Comparison of ENCODE assay signal across 27 cellular contexts in the genomic region with DNA sequence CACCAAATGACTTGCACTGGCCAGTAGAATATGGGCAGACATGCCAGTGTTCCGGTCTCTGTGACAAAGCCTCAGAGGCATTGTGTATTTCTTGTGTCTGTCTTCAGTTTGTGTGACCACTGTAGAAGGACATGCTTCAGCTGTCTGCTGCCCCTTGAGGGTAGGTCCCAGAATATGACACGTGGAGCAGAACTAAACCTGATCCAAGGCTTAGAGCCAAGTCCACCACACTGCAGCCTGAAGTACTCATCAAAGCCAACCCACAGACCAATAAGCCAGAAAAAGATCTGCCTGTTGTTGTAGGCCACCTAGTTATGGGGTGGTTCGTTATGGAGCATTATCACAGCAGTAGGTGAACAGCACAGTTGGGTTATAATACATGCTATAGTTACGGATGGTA.
"Had no signal": no experiment of that assay in that cellular context is flagged by ENCODE, and none has a peak within 500 bp of the region (broad histone marks: within the 10 kb centered on the region; RNA-seq: fewer than 3 reads in every experiment).

No MANE protein-coding gene starts in this region.

- H3K4me3 ChIP-seq: hepatocyte, left ventricle myocardium inferior, lung, pancreas, prostate gland, spleen, suprapubic skin, thoracic aorta, tibial artery, upper lobe of right lung, vagina had no signal

- H3K4me3 Mint-ChIP-seq: mesothelial cell of epicardium; naive thymus-derived CD4-positive, alpha-beta T cell; natural killer cell treated with Interleukin-12 subunit alpha and Interleukin-12 subunit beta and Interleukin-15 and Interleukin-18, amount 100 ng/mL, for 72 hours; stimulated activated effector memory CD8-positive, alpha-beta T cell treated with anti-CD3 and anti-CD28 coated beads, Interleukin-12 subunit alpha, Interleukin-12 subunit beta, amount 100 ng/mL, for 72 hours; stimulated activated naive CD8-positive, alpha-beta T cell treated with anti-CD3 and anti-CD28 coated beads, Interleukin-15, Interleukin-2, amounts not matched to agents 100 ng/mL and 50 ng/mL, for 24 hours had no signal

- H3K4me1 ChIP-seq: left ventricle myocardium inferior, pancreas, prostate gland, spleen, suprapubic skin, tibial artery, upper lobe of right lung, vagina had no signal

- H3K79me2 ChIP-seq: hepatocyte had no signal

- H3K27me3 Mint-ChIP-seq: naive thymus-derived CD4-positive, alpha-beta T cell; natural killer cell treated with Interleukin-12 subunit alpha and Interleukin-12 subunit beta and Interleukin-15 and Interleukin-18, amount 100 ng/mL, for 72 hours had no signal

- H3K27me3 ChIP-seq: hepatocyte, pancreas, spleen, suprapubic skin, tibial artery, upper lobe of right lung, vagina had no signal

- H2AFZ ChIP-seq: hepatocyte had no signal

- H3K36me3 ChIP-seq: left ventricle myocardium inferior, pancreas, prostate gland, spleen, suprapubic skin, thoracic aorta, tibial artery, upper lobe of right lung, vagina had no signal

- H3K4me1 Mint-ChIP-seq: mesothelial cell of epicardium; naive thymus-derived CD4-positive, alpha-beta T cell; stimulated activated effector memory CD8-positive, alpha-beta T cell treated with anti-CD3 and anti-CD28 coated beads, Interleukin-12 subunit alpha, Interleukin-12 subunit beta, amount 100 ng/mL, for 72 hours had no signal

- H3K27ac Mint-ChIP-seq: mesothelial cell of epicardium; naive thymus-derived CD4-positive, alpha-beta T cell; natural killer cell treated with Interleukin-12 subunit alpha and Interleukin-12 subunit beta and Interleukin-15 and Interleukin-18, amount 100 ng/mL, for 72 hours; stimulated activated effector memory CD8-positive, alpha-beta T cell treated with anti-CD3 and anti-CD28 coated beads, Interleukin-12 subunit alpha, Interleukin-12 subunit beta, amount 100 ng/mL, for 72 hours; stimulated activated naive CD8-positive, alpha-beta T cell treated with anti-CD3 and anti-CD28 coated beads, Interleukin-15, Interleukin-2, amounts not matched to agents 100 ng/mL and 50 ng/mL, for 24 hours had no signal

- H3K9me3 Mint-ChIP-seq: mesothelial cell of epicardium had no signal

- H3K36me3 Mint-ChIP-seq: mesothelial cell of epicardium; naive thymus-derived CD4-positive, alpha-beta T cell; natural killer cell treated with Interleukin-12 subunit alpha and Interleukin-12 subunit beta and Interleukin-15 and Interleukin-18, amount 100 ng/mL, for 72 hours; stimulated activated effector memory CD8-positive, alpha-beta T cell treated with anti-CD3 and anti-CD28 coated beads, Interleukin-12 subunit alpha, Interleukin-12 subunit beta, amount 100 ng/mL, for 72 hours had no signal

- H3K4me2 ChIP-seq: hepatocyte had no signal

- ATAC-seq: naive thymus-derived CD4-positive, alpha-beta T cell; natural killer cell treated with Interleukin-12 subunit alpha and Interleukin-12 subunit beta and Interleukin-15 and Interleukin-18, amount 100 ng/mL, for 72 hours; pancreas; right cardiac atrium; sciatic nerve; stimulated activated effector memory CD8-positive, alpha-beta T cell treated with anti-CD3 and anti-CD28 coated beads, Interleukin-12 subunit alpha, Interleukin-12 subunit beta, amount 100 ng/mL, for 72 hours; upper lobe of right lung had no signal

- FAIRE-seq: pancreas, small intestine had no signal

- DNase-seq: islet precursor cell; left ventricle myocardium inferior; mesendoderm; naive thymus-derived CD4-positive, alpha-beta T cell; nucleus accumbens; pancreas; posterior cingulate gyrus; retina; right cardiac atrium; small intestine; spleen; stimulated activated CD4-positive, alpha-beta T cell treated with anti-CD3 and anti-CD28 coated beads, Interleukin-4, amount 100 ng/mL, for 24 hours; stimulated activated naive CD4-positive, alpha-beta T cell; tibial artery; trophoblast cell; upper lobe of right lung had no signal

- H3K27ac ChIP-seq: hepatocyte, left ventricle myocardium inferior, pancreas, prostate gland, spleen, suprapubic skin, thoracic aorta, tibial artery, upper lobe of right lung, vagina had no signal

- H3K9me3 ChIP-seq: left ventricle myocardium inferior, pancreas, prostate gland, spleen, suprapubic skin, thoracic aorta, tibial artery, upper lobe of right lung, vagina had no signal
